ENCODE assay signal across 7 cellular contexts in the genomic region with DNA sequence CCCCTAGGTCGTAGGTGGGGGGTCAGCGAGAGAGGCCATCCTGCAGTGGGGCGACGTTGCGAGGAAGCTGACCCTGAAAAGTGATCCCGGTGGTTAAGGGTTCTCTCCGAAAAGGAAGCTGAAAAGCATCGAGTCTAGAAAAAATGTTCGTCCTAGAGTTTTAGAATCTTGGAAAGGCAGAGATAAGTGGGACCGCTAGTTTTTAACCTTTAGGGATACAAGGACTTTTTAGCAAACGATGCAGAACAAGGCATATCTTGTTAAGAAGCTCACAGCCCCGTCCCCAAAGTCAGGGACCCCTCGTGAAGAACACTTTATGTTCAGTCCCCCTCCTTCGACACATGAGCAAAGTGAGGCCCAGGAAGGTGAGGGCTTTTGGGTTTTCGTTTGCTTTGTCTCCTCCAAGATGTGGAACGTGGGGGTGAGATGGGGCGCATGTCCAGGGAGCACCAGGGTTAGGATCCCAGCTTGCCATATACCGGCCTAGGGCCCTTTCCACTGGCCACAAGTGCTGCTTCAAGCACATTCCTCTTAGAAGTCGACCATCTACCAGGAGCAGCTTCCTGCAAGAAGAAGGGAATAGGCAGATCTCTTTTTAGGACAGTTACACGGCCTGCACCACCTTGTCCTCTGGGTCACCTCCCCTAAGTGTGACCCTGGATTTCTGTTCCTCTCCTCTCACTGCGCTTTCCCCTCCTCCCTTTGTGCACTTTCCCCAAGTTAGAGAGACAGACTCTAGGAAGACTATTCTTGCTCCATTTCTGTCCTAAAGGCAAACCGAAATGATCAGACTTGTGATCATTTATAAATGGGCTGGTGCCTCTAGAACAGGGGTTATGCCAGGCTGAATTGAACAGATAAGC. TPM values are rescaled to one million over a fixed set of nuclear protein-coding genes. Genes with fewer than 3 reads are reported as not detected.
DNase-seq lines count a peak whose midpoint lies in the region; ATAC-seq, FAIRE-seq and TF ChIP-seq lines count a peak whose summit lies in the region.

No MANE protein-coding gene starts in this region.

- H3K4me3 ChIP-seq in body of pancreas (peak overlapping the region; percentile 70 to 81), lower leg skin (ENCODE audit: low read depth, poor library complexity, severe bottlenecking) (peak overlapping the region; percentile 79)

- no peaks in the 10 kb centered on the region for H3K9me3 ChIP-seq in body of pancreas

- peak overlapping the region in 2 of 4 donors; percentile 60 to 67 for H3K27ac ChIP-seq in body of pancreas

- no peaks in the 10 kb centered on the region for H3K36me3 ChIP-seq in body of pancreas (replicated peaks in 1 of 2; ENCODE audit: insufficient read depth in 1 of 2, low read depth in 2 of 2)

- in situ Hi-C loops in KBM-7 (cut with MboI; ENCODE audit: low pct_unique_long_range_greater_than_20kb, low sequenced_read_pairs), result no loop called here

- WGBS in body of pancreas, 2 donors, result 26 to 30% methylated on average over 22 of the region's 22 CpGs
- 35% methylated on average over 22 of the region's 22 CpGs for WGBS in lower leg skin, 2 donors

- peaks cover 23% of the 10 kb centered on the region for H3K4me1 ChIP-seq in body of pancreas

- ATAC-seq in body of pancreas, result no peak

- H3K27me3 ChIP-seq in body of pancreas, result no peaks in the 10 kb centered on the region

- intact Hi-C loops in body of pancreas (cut with DNase I), result no loop called here
- intact Hi-C loops in lower leg skin (cut with DNase I; ENCODE audit: low total_unique reads), result no loop called here

- FAIRE-seq in GM12892 (lab: Jason Lieb, UNC) (peak; percentile 63), urothelium cell line (lab: Jason Lieb, UNC) (no peak)

- TF ChIP-seq CTCF in body of pancreas (IDR thresholded peaks at IDR 0.05) (no peak), lower leg skin (IDR thresholded peaks at IDR 0.05) (no peak)

- DNase-seq in GM12892 (ENCODE audit: insufficient read length) (no peak), KBM-7 (peak; percentile 26), body of pancreas (no peak), lower leg skin (ENCODE audit: low spot score in 2 of 2) (no peak), urothelium cell line (ENCODE audit: low spot score) (peak; percentile 14), DMS79 (lab: John Stamatoyannopoulos, UW) (no peak), mesenteric fat pad (ENCODE audit: low spot score) (no peak)

- TF ChIP-seq POLR2A in GM12892 (IDR thresholded peaks at IDR 0.05; ENCODE audit: low read depth, low read length), result no peak
- no peak for TF ChIP-seq POLR2A in body of pancreas (IDR thresholded peaks at IDR 0.05)
- no peak for TF ChIP-seq POLR2A in lower leg skin (IDR thresholded peaks at IDR 0.05)

RNA-seq across cellular contexts. Expression of gene SLC35G1, which starts 1.0 kb away (rescaled TPM):
- polyA plus RNA-seq in GM12892 (2012; ENCODE audit: missing spikeins), result 2.7 TPM
- total RNA-seq in body of pancreas (10 to 100 TPM in 1 of 2 donors, 1 to 10 TPM in 1; 7.0 to 24.1 TPM), lower leg skin (1 to 10 TPM; 2.6 to 6.2 (median 4.3) TPM), mesenteric fat pad (6.2 TPM)

Comparison
In these comparisons a context has a peak if more than half of its experiments do, and no peak if none do; other contexts are left out.
1. DNase-seq: peak in KBM-7 (single experiment) and urothelium cell line (single experiment); none in GM12892 (single experiment), body of pancreas (0 of 4), lower leg skin (0 of 2), DMS79 (single experiment) and mesenteric fat pad (single experiment).